Comparison of ENCODE assay signal across 11 cellular contexts in the genomic region with DNA sequence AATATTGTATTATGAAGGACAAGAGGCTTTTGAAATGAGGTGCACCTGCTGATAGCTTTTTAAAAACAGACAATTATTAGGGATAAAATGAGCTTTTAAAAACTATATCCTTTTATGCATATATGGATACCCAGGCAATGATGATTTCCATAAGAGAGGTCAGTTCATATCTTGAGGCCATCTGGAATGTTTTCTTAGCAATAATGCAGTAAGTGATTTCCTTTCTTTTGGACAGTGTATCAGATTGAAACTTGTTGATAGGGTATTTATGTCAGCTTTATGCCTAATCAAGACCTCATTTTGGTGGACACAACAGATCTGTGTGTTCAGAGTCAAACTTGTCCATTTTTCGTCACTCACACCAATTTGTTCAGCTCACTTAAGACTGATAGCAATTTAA.
"Had no signal": no experiment of that assay in that cellular context is flagged by ENCODE, and none has a peak within 500 bp of the region (broad histone marks: within the 10 kb centered on the region; RNA-seq: fewer than 3 reads in every experiment).

No MANE protein-coding gene starts in this region.

- H3K9me3 Mint-ChIP-seq: GM23338, HFFc6 had no signal

- DNase-seq: GM23248, GOT3, H7, H9, HCEC 1CT, HFFc6 had no signal

- H3K4me1 Mint-ChIP-seq: GM23338, H9 had no signal

- ATAC-seq: GM23338, HCT116 had no signal

- H3K4me3 ChIP-seq: GM23248, GM23338, HAP-1 had no signal

- H2AFZ ChIP-seq: GM23248, GM23338 had no signal

- H3K4me2 ChIP-seq: GM23338 had no signal

- H3K27ac ChIP-seq: GM23248 had no signal

- H3K4me3 Mint-ChIP-seq: GM23338, H9, HFFc6 had no signal

- H3K9ac ChIP-seq: GM23248 had no signal

- FAIRE-seq: H1, H54 had no signal

- H3K36me3 ChIP-seq: HAP-1 had no signal
